ENCODE assay signal across 1 cellular context in the genomic region with DNA sequence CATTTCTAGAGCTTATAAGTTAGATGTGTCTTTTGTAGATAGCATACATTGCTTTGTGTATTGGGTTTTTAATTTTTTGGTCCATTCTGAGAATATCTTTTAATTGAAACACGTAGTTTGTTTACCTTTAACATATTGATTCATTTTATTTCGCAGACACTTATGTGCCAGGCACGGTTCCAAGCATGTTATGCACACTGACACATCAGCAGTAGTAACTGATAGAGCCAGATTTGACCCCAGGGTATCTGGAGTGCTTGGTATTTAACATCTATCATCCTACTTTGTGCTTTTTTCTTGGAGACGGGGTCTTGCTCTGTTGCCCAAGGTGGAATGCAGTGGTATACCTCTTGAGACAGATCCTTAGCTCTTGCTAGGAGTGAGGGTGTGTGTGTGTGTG.
TF ChIP-seq lines count a peak whose summit lies in the region.

No MANE protein-coding gene starts in this region.

TF ChIP-seq in WTC11, 78 proteins besides CTCF, POLR2A, EP300 and RAD21 (continued from another document):
- TF ChIP-seq AR (CRISPR knock-in tag; IDR thresholded peaks at IDR 0.05), result no peak
- no peak for TF ChIP-seq FOXJ3 (CRISPR knock-in tag; IDR thresholded peaks at IDR 0.05; ENCODE audit: borderline replicate concordance)
- TF ChIP-seq NR1H2 (CRISPR knock-in tag; IDR thresholded peaks at IDR 0.05), result no peak
TF ChIP-seq in WTC11: peak in this region for 0.
